34 cellular contexts compared by ENCODE assay signal in the genomic region with DNA sequence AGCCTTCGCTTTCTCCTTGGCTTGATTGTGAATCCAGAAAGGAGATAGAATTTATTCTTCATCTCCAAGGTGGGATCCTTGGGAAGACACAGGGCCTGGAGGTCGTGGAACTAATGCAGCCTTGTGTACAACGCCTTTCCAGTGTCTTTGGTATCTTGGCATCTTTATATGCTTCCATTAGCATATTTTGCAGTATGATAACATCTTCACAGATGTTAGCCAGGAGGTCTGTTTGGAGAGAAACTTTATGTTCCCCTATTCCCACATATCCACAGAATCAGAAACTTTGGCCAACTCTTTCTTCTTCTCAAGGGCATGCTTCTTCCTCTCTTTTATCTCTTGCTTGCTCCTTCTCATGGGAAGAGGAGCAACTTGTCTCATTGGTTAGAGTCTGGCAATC.
"Had no signal": no experiment of that assay in that cellular context is flagged by ENCODE, and none has a peak within 500 bp of the region (broad histone marks: within the 10 kb centered on the region; RNA-seq: fewer than 3 reads in every experiment).

No MANE protein-coding gene starts in this region.

- H3K27ac ChIP-seq: adrenal gland, esophagus muscularis mucosa, foreskin keratinocyte, gastrocnemius medialis, heart left ventricle had no signal

- H3K9me3 ChIP-seq: adrenal gland, body of pancreas, esophagus muscularis mucosa, gastrocnemius medialis, heart left ventricle had no signal

- H3K36me3 ChIP-seq: adrenal gland, esophagus muscularis mucosa, gastrocnemius medialis, heart left ventricle had no signal

- H3K4me3 Mint-ChIP-seq: activated CD4-positive, alpha-beta memory T cell treated with anti-CD3 and anti-CD28 coated beads for 36 hours; activated CD4-positive, alpha-beta T cell treated with anti-CD3 and anti-CD28 coated beads for 36 hours; activated CD4-positive, alpha-beta T cell treated with anti-CD3 and anti-CD28 coated beads, Interleukin-2, amount 10 ng/mL, durations not matched to agents 24 days and 14 days; activated CD8-positive, alpha-beta memory T cell treated with anti-CD3 and anti-CD28 coated beads, Interleukin-2, amount 10 ng/mL, durations not matched to agents 7 days and 5 days; activated CD8-positive, alpha-beta T cell treated with anti-CD3 and anti-CD28 coated beads, Interleukin-2, amount 10 ng/mL, durations not matched to agents 7 days and 5 days; activated naive CD8-positive, alpha-beta T cell treated with anti-CD3 and anti-CD28 coated beads for 36 hours; activated naive CD8-positive, alpha-beta T cell treated with anti-CD3 and anti-CD28 coated beads, Interleukin-2, amount 50 U/mL, for 24 hours; activated T-helper 1 cell treated with anti-CD3 and anti-CD28 coated beads, Interleukin-12 subunit alpha, Interleukin-12 subunit beta, Interleukin-2, Interleukin-4 antibody, amounts not matched to agents 30 ng/mL and 10 ng/mL and 1 ng/mL, durations not matched to agents 14 hours and 24 hours and 36 hours; effector memory CD8-positive, alpha-beta T cell had no signal

- H3K9me3 Mint-ChIP-seq: activated naive CD8-positive, alpha-beta T cell treated with anti-CD3 and anti-CD28 coated beads, Interleukin-2, amount 50 U/mL, for 24 hours; activated T-helper 1 cell treated with anti-CD3 and anti-CD28 coated beads, Interleukin-12 subunit alpha, Interleukin-12 subunit beta, Interleukin-2, Interleukin-4 antibody, amounts not matched to agents 30 ng/mL and 10 ng/mL and 1 ng/mL, durations not matched to agents 14 hours and 24 hours and 36 hours; activated T-helper 2 cell treated with anti-CD3 and anti-CD28 coated beads, Interferon-gamma antibody, Interleukin-2, Interleukin-4, amounts not matched to agents 10 μg/mL and 5 μg/mL and 100 μg/mL, durations not matched to agents 14 hours and 24 hours and 36 hours; effector memory CD8-positive, alpha-beta T cell had no signal

- H3K27ac Mint-ChIP-seq: activated CD4-positive, alpha-beta memory T cell treated with anti-CD3 and anti-CD28 coated beads for 36 hours; activated CD4-positive, alpha-beta T cell treated with anti-CD3 and anti-CD28 coated beads for 36 hours; activated CD4-positive, alpha-beta T cell treated with anti-CD3 and anti-CD28 coated beads, Interleukin-2, amount 10 ng/mL, durations not matched to agents 24 days and 14 days; activated CD8-positive, alpha-beta memory T cell treated with anti-CD3 and anti-CD28 coated beads, Interleukin-2, amount 10 ng/mL, durations not matched to agents 7 days and 5 days; activated CD8-positive, alpha-beta T cell treated with anti-CD3 and anti-CD28 coated beads, Interleukin-2, amount 10 ng/mL, durations not matched to agents 7 days and 5 days; activated naive CD8-positive, alpha-beta T cell treated with anti-CD3 and anti-CD28 coated beads for 36 hours; activated naive CD8-positive, alpha-beta T cell treated with anti-CD3 and anti-CD28 coated beads, Interleukin-2, amount 50 U/mL, for 24 hours; activated T-helper 1 cell treated with anti-CD3 and anti-CD28 coated beads, Interleukin-12 subunit alpha, Interleukin-12 subunit beta, Interleukin-2, Interleukin-4 antibody, amounts not matched to agents 30 ng/mL and 10 ng/mL and 1 ng/mL, durations not matched to agents 14 hours and 24 hours and 36 hours; activated T-helper 2 cell treated with anti-CD3 and anti-CD28 coated beads, Interferon-gamma antibody, Interleukin-2, Interleukin-4, amounts not matched to agents 10 μg/mL and 5 μg/mL and 100 μg/mL, durations not matched to agents 14 hours and 24 hours and 36 hours had no signal

- H3K27me3 Mint-ChIP-seq: activated CD4-positive, alpha-beta memory T cell treated with anti-CD3 and anti-CD28 coated beads for 36 hours; activated CD4-positive, alpha-beta T cell treated with anti-CD3 and anti-CD28 coated beads for 36 hours; activated CD4-positive, alpha-beta T cell treated with anti-CD3 and anti-CD28 coated beads, Interleukin-2, amount 10 ng/mL, durations not matched to agents 24 days and 14 days; activated CD8-positive, alpha-beta memory T cell treated with anti-CD3 and anti-CD28 coated beads, Interleukin-2, amount 10 ng/mL, durations not matched to agents 7 days and 5 days; activated naive CD8-positive, alpha-beta T cell treated with anti-CD3 and anti-CD28 coated beads for 36 hours; activated naive CD8-positive, alpha-beta T cell treated with anti-CD3 and anti-CD28 coated beads, Interleukin-2, amount 50 U/mL, for 24 hours; effector memory CD8-positive, alpha-beta T cell had no signal

- ATAC-seq: activated CD4-positive, alpha-beta T cell treated with anti-CD3 and anti-CD28 coated beads for 36 hours; activated CD8-positive, alpha-beta memory T cell treated with anti-CD3 and anti-CD28 coated beads, Interleukin-2, amount 10 ng/mL, durations not matched to agents 7 days and 5 days; activated CD8-positive, alpha-beta T cell treated with anti-CD3 and anti-CD28 coated beads, Interleukin-2, amount 10 ng/mL, durations not matched to agents 7 days and 5 days; activated naive CD8-positive, alpha-beta T cell treated with anti-CD3 and anti-CD28 coated beads, Interleukin-2, amount 50 U/mL, for 24 hours; body of pancreas; effector memory CD8-positive, alpha-beta T cell; foreskin keratinocyte; heart left ventricle had no signal

- H3K4me1 Mint-ChIP-seq: activated CD4-positive, alpha-beta T cell treated with anti-CD3 and anti-CD28 coated beads, Interleukin-2, amount 10 ng/mL, durations not matched to agents 24 days and 14 days; activated CD8-positive, alpha-beta memory T cell treated with anti-CD3 and anti-CD28 coated beads, Interleukin-2, amount 10 ng/mL, durations not matched to agents 7 days and 5 days had no signal

- H3K27me3 ChIP-seq: adrenal gland, body of pancreas, esophagus muscularis mucosa, foreskin keratinocyte, gastrocnemius medialis, heart left ventricle had no signal

- FAIRE-seq: colon had no signal

- DNase-seq: activated CD4-positive, alpha-beta memory T cell treated with anti-CD3 and anti-CD28 coated beads for 36 hours; activated CD4-positive, alpha-beta T cell treated with anti-CD3 and anti-CD28 coated beads for 36 hours; activated CD4-positive, alpha-beta T cell treated with anti-CD3 and anti-CD28 coated beads, Interleukin-2, amount 10 ng/mL, durations not matched to agents 24 days and 14 days; activated CD4-positive, CD25-positive, alpha-beta regulatory T cell; activated CD4-positive, CD25-positive, alpha-beta regulatory T cell treated with anti-CD3 and anti-CD28 coated beads, Interleukin-2, amount 50 U/mL, for 72 hours; activated CD8-positive, alpha-beta memory T cell treated with anti-CD3 and anti-CD28 coated beads, Interleukin-2, amount 10 ng/mL, durations not matched to agents 7 days and 5 days; activated CD8-positive, alpha-beta memory T cell treated with anti-CD3 and anti-CD28 coated beads, Interleukin-2, amount 50 U/mL, for 4 hours; activated CD8-positive, alpha-beta T cell treated with anti-CD3 and anti-CD28 coated beads, Interleukin-2, amount 10 ng/mL, durations not matched to agents 7 days and 5 days; activated gamma-delta T cell; activated naive CD4-positive, alpha-beta T cell; activated naive CD4-positive, alpha-beta T cell treated with anti-CD3 and anti-CD28 coated beads, Interleukin-2, amount 50 U/mL, for 16 hours; activated naive CD8-positive, alpha-beta T cell treated with anti-CD3 and anti-CD28 coated beads for 36 hours; activated naive CD8-positive, alpha-beta T cell treated with anti-CD3 and anti-CD28 coated beads, Interleukin-2, amount 50 U/mL, for 24 hours; activated T-cell treated with anti-CD3 and anti-CD28 coated beads, Interleukin-2, amount 50 U/mL, for 1 hour; activated T-cell treated with anti-CD3 and anti-CD28 coated beads, Interleukin-2, amount 50 U/mL, for 48 hours; adrenal gland; amygdala; aorta; body of pancreas; caudate nucleus; cortex of kidney; dermis blood vessel endothelial cell; effector CD4-positive, alpha-beta T cell; effector memory CD8-positive, alpha-beta T cell; erythroblast; foreskin keratinocyte; gastrocnemius medialis; glutamatergic neuron; heart left ventricle; T-helper 2 cell had no signal

- H3K4me3 ChIP-seq: adrenal gland, body of pancreas, esophagus muscularis mucosa, gastrocnemius medialis, heart left ventricle had no signal
